ENCODE assay signal across 2 cellular contexts in genomic region chr3:152817400-152817799, GRCh38.
TF ChIP-seq lines count a peak whose summit lies in the region.

No MANE protein-coding gene starts in this region.

TF ChIP-seq in GM23338, 12 proteins besides CTCF, POLR2A, EP300 and RAD21 (continued from another document):
- no peak for TF ChIP-seq ZNF462 (CRISPR knock-in tag; IDR thresholded peaks at IDR 0.05)
- no peak for TF ChIP-seq ZNF114 (CRISPR knock-in tag; IDR thresholded peaks at IDR 0.05)
- TF ChIP-seq STAT1 (IDR thresholded peaks at IDR 0.05; ENCODE audit: unreplicated experiment), result no peak
- no peak for TF ChIP-seq EZH2phosphoT487 (IDR thresholded peaks at IDR 0.05; ENCODE audit: unreplicated experiment)
- TF ChIP-seq NANOG (IDR thresholded peaks at IDR 0.05; ENCODE audit: borderline replicate concordance), result no peak
- no peak for TF ChIP-seq REST (IDR thresholded peaks at IDR 0.05; ENCODE audit: unreplicated experiment)
- no peak for TF ChIP-seq ZNF331 (CRISPR knock-in tag; IDR thresholded peaks at IDR 0.05; ENCODE audit: low read depth)
- TF ChIP-seq POLR2AphosphoS5 (IDR thresholded peaks at IDR 0.05; ENCODE audit: low read depth), result no peak

TF ChIP-seq in H1, 55 proteins besides CTCF, POLR2A, EP300 and RAD21 (continued from another document):
- TF ChIP-seq BACH1 (IDR thresholded peaks at IDR 0.05; ENCODE audit: low read length) (no peak), KDM4A (IDR thresholded peaks at IDR 0.05; ENCODE audit: low read depth, low read length, severe bottlenecking) (no peak), E2F6 (IDR thresholded peaks at IDR 0.05) (no peak), CHD2 (IDR thresholded peaks at IDR 0.05; ENCODE audit: low read length) (no peak), SAP30 (IDR thresholded peaks at IDR 0.05; ENCODE audit: insufficient read depth, insufficient replicate concordance, low read length) (no peak), SIN3A (conservative IDR thresholded peaks at IDR 0.05 in 1 of 2, IDR thresholded peaks at IDR 0.05 in 1 of 2; ENCODE audit: low read depth in 1 of 2, low read length in 2 of 2) (no peak), SUZ12 (IDR thresholded peaks at IDR 0.05; ENCODE audit: low read length) (no peak), SIRT6 (IDR thresholded peaks at IDR 0.05; ENCODE audit: low read length) (no peak), HDAC6 (IDR thresholded peaks at IDR 0.05; ENCODE audit: low read depth, low read length) (no peak), SP4 (IDR thresholded peaks at IDR 0.05; ENCODE audit: low read length) (no peak), RFX5 (IDR thresholded peaks at IDR 0.05; ENCODE audit: borderline replicate concordance, low read depth, low read length) (no peak), FOSL1 (IDR thresholded peaks at IDR 0.05; ENCODE audit: insufficient read depth, low read depth, low read length) (no peak), RNF2 (IDR thresholded peaks at IDR 0.05; ENCODE audit: borderline replicate concordance, low read depth, low read length, missing control alignments, poor library complexity, severe bottlenecking) (no peak)
